Comparison of ENCODE assay signal across 19 cellular contexts in the genomic region with DNA sequence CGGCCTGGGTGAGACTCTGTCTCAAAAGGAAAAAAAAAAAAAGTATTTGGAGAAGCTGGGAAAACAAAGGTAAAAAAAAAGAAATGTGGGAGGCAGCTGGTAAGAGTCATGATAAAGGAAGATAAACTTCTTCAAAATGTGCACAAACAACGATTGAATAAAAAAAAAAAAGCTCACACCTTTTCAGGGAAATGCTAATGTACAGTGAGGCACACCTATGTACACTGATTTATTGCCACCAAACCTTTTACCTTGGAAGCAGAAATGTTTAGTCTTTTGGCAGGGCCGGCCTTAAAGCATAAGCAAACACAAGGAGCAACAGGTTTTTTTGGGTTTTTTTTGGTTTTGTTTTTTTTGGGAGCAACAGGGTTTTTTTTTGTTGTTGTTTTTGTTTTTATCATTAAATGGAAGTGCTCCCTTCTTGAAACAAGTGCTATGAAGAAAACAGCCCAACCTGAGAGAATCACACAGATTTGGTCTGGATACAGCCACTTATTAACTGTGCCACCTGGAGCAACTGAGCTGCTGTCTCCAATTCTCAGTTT. TPM values are rescaled to one million over a fixed set of nuclear protein-coding genes. Genes with fewer than 3 reads are reported as not detected.
DNase-seq lines count a peak whose midpoint lies in the region; ATAC-seq and TF ChIP-seq lines count a peak whose summit lies in the region.
"Had no signal": no experiment of that assay in that cellular context is flagged by ENCODE, and none has a peak within 500 bp of the region (broad histone marks: within the 10 kb centered on the region; RNA-seq: fewer than 3 reads in every experiment).

No MANE protein-coding gene starts in this region.

- no peaks in the 10 kb centered on the region for H3K36me3 ChIP-seq in gastrocnemius medialis
- H3K36me3 ChIP-seq: MG63, SJCRH30 had no signal

- TF ChIP-seq POLR2A in gastrocnemius medialis (IDR thresholded peaks at IDR 0.05), result no peak

- H3K4me3 Mint-ChIP-seq in stimulated activated naive CD8-positive, alpha-beta T cell treated with anti-CD3 and anti-CD28 coated beads, Interleukin-15, amount 100 ng/mL, for 72 hours, result no peak overlapping the region

- H3K27me3 ChIP-seq in gastrocnemius medialis, result no peaks in the 10 kb centered on the region
- H3K27me3 ChIP-seq: MG63 had no signal

- no peak for TF ChIP-seq CTCF in gastrocnemius medialis (IDR thresholded peaks at IDR 0.05 in 4 of 5, conservative IDR thresholded peaks at IDR 0.05 in 1 of 5)

- peaks cover 24 to 25% of the 10 kb centered on the region in 2 donors for H3K4me1 ChIP-seq in gastrocnemius medialis
- H3K4me1 ChIP-seq: SJCRH30 had no signal

- H3K27me3 Mint-ChIP-seq in stimulated activated naive CD8-positive, alpha-beta T cell treated with anti-CD3 and anti-CD28 coated beads, Interleukin-15, amount 100 ng/mL, for 72 hours, result no peaks in the 10 kb centered on the region

- peaks cover 13% of the 10 kb centered on the region for H3K4me1 Mint-ChIP-seq in stimulated activated naive CD8-positive, alpha-beta T cell treated with anti-CD3 and anti-CD28 coated beads, Interleukin-15, amount 100 ng/mL, for 72 hours

- no peak overlapping the region for H3K4me3 ChIP-seq in gastrocnemius medialis
- H3K4me3 ChIP-seq: MG63, SJCRH30 had no signal

- in situ Hi-C loops in gastrocnemius medialis (cut with MboI; ENCODE audit: low sequenced_read_pairs in 4 of 4), result loop anchor here in 2 of 4 donors (25.0 kb wide), 2 partner anchors 402 to 802 kb away; a partner anchor contains a TSS

- H3K27ac ChIP-seq in gastrocnemius medialis, result peak overlapping the region in 3 of 4 donors; percentile 91 to 98 (median 95)
- H3K27ac ChIP-seq: SJCRH30 had no signal

- ATAC-seq in left colon (peak; percentile 65), gastrocnemius medialis (no peak)
- ATAC-seq in stimulated activated naive CD8-positive, alpha-beta T cell treated with anti-CD3 and anti-CD28 coated beads, Interleukin-15, amount 100 ng/mL, for 72 hours, result no peak

- peak; percentile 3 for DNase-seq in SKM-1 treated with dmso at 0.1 percent for 144 hours (lab: John Stamatoyannopoulos, UW; ENCODE audit: unreplicated experiment)
- DNase-seq in SKM-1 (lab: John Stamatoyannopoulos, UW; ENCODE audit: unreplicated experiment), result no peak
- no peak for DNase-seq in left colon
- no peak for DNase-seq in gastrocnemius medialis
- DNase-seq in mesenteric fat pad (ENCODE audit: low spot score), result no peak
- no peak for DNase-seq in HuH-7.5 (ENCODE audit: low spot score)
- DNase-seq in stimulated activated naive CD8-positive, alpha-beta T cell treated with anti-CD3 and anti-CD28 coated beads, Interleukin-15, amount 100 ng/mL, for 72 hours, result no peak
- DNase-seq in GM03348 (ENCODE audit: low spot score), result no peak
- DNase-seq: DMS53, GDM1, Kasumi-1, MG63, NCI-H1092, NCI-H1436, NCI-H187 treated with DMSO at 0.1 percent for 48 hours, NCI-H2107, NCI-H510A, SJCRH30 had no signal

- H3K9me3 Mint-ChIP-seq in stimulated activated naive CD8-positive, alpha-beta T cell treated with anti-CD3 and anti-CD28 coated beads, Interleukin-15, amount 100 ng/mL, for 72 hours, result no peaks in the 10 kb centered on the region

- no peaks in the 10 kb centered on the region for H3K9me3 ChIP-seq in gastrocnemius medialis
- H3K9me3 ChIP-seq: MG63, SJCRH30 had no signal

- no peak overlapping the region for H3K27ac Mint-ChIP-seq in stimulated activated naive CD8-positive, alpha-beta T cell treated with anti-CD3 and anti-CD28 coated beads, Interleukin-15, amount 100 ng/mL, for 72 hours

- intact Hi-C loops in left colon (cut with DNase I, micrococcal nuclease), result no loop called here
- intact Hi-C loops in gastrocnemius medialis (cut with DNase I; ENCODE audit: low total_unique reads), result loop anchor here (5.0 to 10.0 kb wide), 3 partner anchors 87 to 405 kb away; no protein-coding TSS in a partner anchor

RNA-seq across cellular contexts. Expression of a gene that starts 29.8 kb away (rescaled TPM):
- 10 to 100 TPM; 17.6 to 25.8 TPM for total RNA-seq in left colon
- 10 to 100 TPM in 2 of 4 donors, 1 to 10 TPM in 2; 7.3 to 18.9 (median 10.6) TPM for total RNA-seq in gastrocnemius medialis
- 3.2 TPM for total RNA-seq in mesenteric fat pad
- total RNA-seq: A172 had no signal
